In genomic region chr19:47106819-47107200, GRCh38 we compare ENCODE assay signal across 7 cellular contexts. TPM values are rescaled to one million over a fixed set of nuclear protein-coding genes. Genes with fewer than 3 reads are reported as not detected.
DNase-seq lines count a peak whose midpoint lies in the region; ATAC-seq and TF ChIP-seq lines count a peak whose summit lies in the region.

No MANE protein-coding gene starts in this region.

- H3K4me3 Mint-ChIP-seq in IgD-negative memory B cell, result no peak overlapping the region

- no peak for DNase-seq in left lung
- DNase-seq in OCI-M2 (lab: John Stamatoyannopoulos, UW; ENCODE audit: unreplicated experiment), result no peak
- DNase-seq in foreskin keratinocyte, result no peak
- no peak for DNase-seq in RKO (ENCODE audit: low spot score)

- peaks cover 5% of the 10 kb centered on the region for H3K36me3 Mint-ChIP-seq in IgD-negative memory B cell

- intact Hi-C loops in left lung (cut with DNase I), result no loop called here

- no peaks in the 10 kb centered on the region for H3K27me3 Mint-ChIP-seq in IgD-negative memory B cell

- H3K4me3 ChIP-seq in left lung, result no peak overlapping the region
- no peak overlapping the region for H3K4me3 ChIP-seq in subcutaneous abdominal adipose tissue (ENCODE audit: low read depth in 1 of 5, low read length in 5 of 5)

- H3K4me1 ChIP-seq in left lung (peaks cover 18 to 62% of the 10 kb centered on the region in 2 donors), subcutaneous abdominal adipose tissue (ENCODE audit: control insufficient read depth in 5 of 5, insufficient read depth in 5 of 5, low read length in 5 of 5) (peaks cover 8 to 63% (median 60%) of the 10 kb centered on the region in 5 donors), foreskin keratinocyte (peaks cover 22% of the 10 kb centered on the region)

- TF ChIP-seq CTCF in left lung (IDR thresholded peaks at IDR 0.05), result no peak
- TF ChIP-seq CTCF in foreskin keratinocyte (conservative IDR thresholded peaks at IDR 0.05), result no peak

- peaks cover 37 to 52% (median 47%) of the 10 kb centered on the region in 3 donors for H3K4me1 Mint-ChIP-seq in IgD-negative memory B cell

- ATAC-seq in left lung (no peak), foreskin keratinocyte (no peak)

- H3K9me3 ChIP-seq in left lung, result no peaks in the 10 kb centered on the region
- H3K9me3 ChIP-seq in subcutaneous abdominal adipose tissue (ENCODE audit: control insufficient read depth in 5 of 5, low read length in 5 of 5), result no peaks in the 10 kb centered on the region

- peaks cover 0 to 22% of the 10 kb centered on the region in 2 donors for H3K36me3 ChIP-seq in left lung
- H3K36me3 ChIP-seq in subcutaneous abdominal adipose tissue (ENCODE audit: control insufficient read depth in 5 of 5, insufficient read depth in 5 of 5, low read length in 5 of 5), result peaks cover 0 to 8% (median 0%) of the 10 kb centered on the region in 5 donors

- peak overlapping the region; percentile 24 to 99 (median 80) for H3K27ac Mint-ChIP-seq in IgD-negative memory B cell

- peak overlapping the region in 1 of 5 donors; percentile 44 for H3K9ac ChIP-seq in subcutaneous abdominal adipose tissue (ENCODE audit: low read length in 5 of 5)

- H3K27me3 ChIP-seq in left lung, result no peaks in the 10 kb centered on the region
- no peaks in the 10 kb centered on the region for H3K27me3 ChIP-seq in subcutaneous abdominal adipose tissue (ENCODE audit: control insufficient read depth in 5 of 5, insufficient read depth in 4 of 5, low read length in 5 of 5)
- no peaks in the 10 kb centered on the region for H3K27me3 ChIP-seq in foreskin keratinocyte

- H3K9me3 Mint-ChIP-seq in IgD-negative memory B cell, result no peaks in the 10 kb centered on the region

- H3K27ac ChIP-seq in angular gyrus (ENCODE audit: low read depth, low read length) (peak overlapping the region; percentile 56), left lung (peak overlapping the region; percentile 31 to 39), subcutaneous abdominal adipose tissue (ENCODE audit: low read depth, low read length) (peak overlapping the region; percentile 55), foreskin keratinocyte (no peak overlapping the region)

RNA-seq across cellular contexts. Expression of gene ZC3H4, which starts 6.8 kb away (rescaled TPM):
- polyA plus RNA-seq in IgD-negative memory B cell (3.5 TPM), foreskin keratinocyte (7.5 and 8.4 TPM in 2 replicates)
- total RNA-seq in left lung (10 to 100 TPM; 37.9 to 39.2 TPM), foreskin keratinocyte (27.1 and 27.3 TPM in 2 replicates)

RNA-seq across cellular contexts. Expression of gene SAE1, which starts 23.8 kb away (rescaled TPM):
- 77.7 TPM for polyA plus RNA-seq in IgD-negative memory B cell
- 10 to 100 TPM; 67.7 to 73.8 TPM for total RNA-seq in left lung
- 132 and 147 TPM in 2 replicates for total RNA-seq in foreskin keratinocyte
- 132 and 147 TPM in 2 replicates for polyA plus RNA-seq in foreskin keratinocyte

RNA-seq across cellular contexts. Expression of gene TMEM160, which starts 58.4 kb away (rescaled TPM):
- polyA plus RNA-seq in IgD-negative memory B cell, result 144 TPM
- 10 to 100 TPM; 31.6 to 33.5 TPM for total RNA-seq in left lung
- 39.6 and 41.3 TPM in 2 replicates for total RNA-seq in foreskin keratinocyte
- 56.7 and 56.8 TPM in 2 replicates for polyA plus RNA-seq in foreskin keratinocyte
